10 cellular contexts compared by ENCODE assay signal in genomic region chr7:140079121-140079536, GRCh38. TPM values are rescaled to one million over a fixed set of nuclear protein-coding genes. Genes with fewer than 3 reads are reported as not detected.
A peak's percentile ranks its signal among the peaks of the same experiment; 100 is the strongest.
DNase-seq lines count a peak whose midpoint lies in the region; ATAC-seq and TF ChIP-seq lines count a peak whose summit lies in the region.
"Had no signal": no experiment of that assay in that cellular context is flagged by ENCODE, and none has a peak within 500 bp of the region (broad histone marks: within the 10 kb centered on the region; RNA-seq: fewer than 3 reads in every experiment).

No MANE protein-coding gene starts in this region.

- POLR2A ChIA-PET in CD8-positive, alpha-beta memory T cell (lab: Charles Lee): no interaction called here

- H3K4me3 ChIP-seq in endodermal cell (ENCODE audit: low read length): no peak overlapping the region
- H3K4me3 ChIP-seq in neural progenitor cell: no peak overlapping the region
- H3K4me3 ChIP-seq in CD8-positive, alpha-beta memory T cell (ENCODE audit: low read length): no peak overlapping the region

- no peaks in the 10 kb centered on the region for H3K27me3 Mint-ChIP-seq in endodermal cell (ENCODE audit: insufficient read depth)
- peaks cover 2% of the 10 kb centered on the region for H3K27me3 Mint-ChIP-seq in neural progenitor cell (ENCODE audit: insufficient read depth, low read depth)
- H3K27me3 Mint-ChIP-seq in CD8-positive, alpha-beta memory T cell: peaks cover 3 to 4% of the 10 kb centered on the region in 2 donors

- peaks cover 3% of the 10 kb centered on the region for H3F3A ChIP-seq in neural progenitor cell (ENCODE audit: low read depth)

- H3K9ac ChIP-seq in endodermal cell (ENCODE audit: extremely low read depth, low read length, poor library complexity, severe bottlenecking) (no peak overlapping the region), neural progenitor cell (no peak overlapping the region)

- no peaks in the 10 kb centered on the region for H3K27me3 ChIP-seq in endodermal cell (ENCODE audit: control insufficient read depth, insufficient read depth, low read length, poor library complexity, severe bottlenecking)
- H3K27me3 ChIP-seq in neural progenitor cell: no peaks in the 10 kb centered on the region
- no peaks in the 10 kb centered on the region for H3K27me3 ChIP-seq in CD8-positive, alpha-beta memory T cell (ENCODE audit: insufficient read depth, low read length, poor library complexity, severe bottlenecking)

- ATAC-seq in HG03565 (IDR thresholded peaks at IDR 0.05; ENCODE audit: unreplicated experiment) (no peak), HG02981 (IDR thresholded peaks at IDR 0.05; ENCODE audit: unreplicated experiment) (no peak)

- H3K27ac Mint-ChIP-seq in endodermal cell: peak overlapping the region; percentile 38
- H3K27ac Mint-ChIP-seq in neural progenitor cell: no peak overlapping the region
- no peak overlapping the region for H3K27ac Mint-ChIP-seq in CD8-positive, alpha-beta memory T cell
- H3K27ac Mint-ChIP-seq: activated T-helper 1 cell treated with anti-CD3 and anti-CD28 coated beads, Interleukin-12 subunit alpha, Interleukin-12 subunit beta, Interleukin-2, Interleukin-4 antibody, amounts not matched to agents 30 ng/mL and 10 ng/mL and 1 ng/mL, durations not matched to agents 14 hours and 24 hours and 36 hours had no signal

- no peaks in the 10 kb centered on the region for H4K20me1 ChIP-seq in neural progenitor cell (ENCODE audit: low read depth)

- no peak overlapping the region for H2AFZ ChIP-seq in neural progenitor cell (replicated peaks)

- H3K79me2 ChIP-seq in neural progenitor cell (ENCODE audit: low read depth): no peaks in the 10 kb centered on the region

- CTCF ChIA-PET in CD8-positive, alpha-beta memory T cell (lab: Charles Lee): no interaction called here

- WGBS in endodermal cell (ENCODE audit: insufficient coverage in 1 of 2, insufficient read length in 1 of 2), 2 experiments: 59 to 66% methylated on average over 4 to 6 of the region's 6 CpGs

- no peaks in the 10 kb centered on the region for H3K9me3 Mint-ChIP-seq in endodermal cell
- H3K9me3 Mint-ChIP-seq in neural progenitor cell: no peaks in the 10 kb centered on the region
- no peaks in the 10 kb centered on the region for H3K9me3 Mint-ChIP-seq in CD8-positive, alpha-beta memory T cell
- H3K9me3 Mint-ChIP-seq: activated T-helper 1 cell treated with anti-CD3 and anti-CD28 coated beads, Interleukin-12 subunit alpha, Interleukin-12 subunit beta, Interleukin-2, Interleukin-4 antibody, amounts not matched to agents 30 ng/mL and 10 ng/mL and 1 ng/mL, durations not matched to agents 14 hours and 24 hours and 36 hours had no signal

- DNase-seq in ELR (ENCODE audit: low read depth) (peak; percentile 40), NCI-H460 (ENCODE audit: extremely low read depth, low read depth) (peak; percentile 11), endodermal cell (peak; percentile 90), neural progenitor cell (ENCODE audit: low spot score) (peak; percentile 87), T-helper 1 cell (no peak)
- DNase-seq in CD8-positive, alpha-beta memory T cell: no peak
- DNase-seq: NCI-H2107 had no signal

- H3K4me1 ChIP-seq in endodermal cell (ENCODE audit: control insufficient read depth, insufficient read depth, low read length) (no peaks in the 10 kb centered on the region), neural progenitor cell (no peaks in the 10 kb centered on the region)
- H3K4me1 ChIP-seq in CD8-positive, alpha-beta memory T cell (ENCODE audit: insufficient read depth, low read length): peaks cover 4% of the 10 kb centered on the region

- H3K4me1 Mint-ChIP-seq in endodermal cell: peaks cover 8% of the 10 kb centered on the region
- peaks cover 9% of the 10 kb centered on the region for H3K4me1 Mint-ChIP-seq in neural progenitor cell
- peaks cover 8 to 17% (median 12%) of the 10 kb centered on the region in 3 donors for H3K4me1 Mint-ChIP-seq in CD8-positive, alpha-beta memory T cell

- H3K27ac ChIP-seq in endodermal cell (ENCODE audit: low read depth, low read length) (no peak overlapping the region), neural progenitor cell (no peak overlapping the region)
- H3K27ac ChIP-seq in CD8-positive, alpha-beta memory T cell (ENCODE audit: low read depth, low read length): no peak overlapping the region

- H3K4me2 ChIP-seq in neural progenitor cell: no peak overlapping the region

- H3K9me3 ChIP-seq in endodermal cell (ENCODE audit: control insufficient read depth, low read length) (no peaks in the 10 kb centered on the region), neural progenitor cell (ENCODE audit: low read depth) (no peaks in the 10 kb centered on the region)
- H3K9me3 ChIP-seq in CD8-positive, alpha-beta memory T cell (ENCODE audit: low read length): no peaks in the 10 kb centered on the region

- H3K36me3 Mint-ChIP-seq in endodermal cell (ENCODE audit: low read depth): peaks cover 4% of the 10 kb centered on the region
- H3K36me3 Mint-ChIP-seq in neural progenitor cell: no peaks in the 10 kb centered on the region
- no peaks in the 10 kb centered on the region for H3K36me3 Mint-ChIP-seq in CD8-positive, alpha-beta memory T cell

- H3K4me3 Mint-ChIP-seq in endodermal cell (no peak overlapping the region), neural progenitor cell (no peak overlapping the region)
- no peak overlapping the region for H3K4me3 Mint-ChIP-seq in CD8-positive, alpha-beta memory T cell
- H3K4me3 Mint-ChIP-seq: activated T-helper 1 cell treated with anti-CD3 and anti-CD28 coated beads, Interleukin-12 subunit alpha, Interleukin-12 subunit beta, Interleukin-2, Interleukin-4 antibody, amounts not matched to agents 30 ng/mL and 10 ng/mL and 1 ng/mL, durations not matched to agents 14 hours and 24 hours and 36 hours had no signal

- H3K36me3 ChIP-seq in endodermal cell (ENCODE audit: control insufficient read depth, insufficient read depth, low read length): no peaks in the 10 kb centered on the region
- H3K36me3 ChIP-seq in neural progenitor cell: no peaks in the 10 kb centered on the region
- H3K36me3 ChIP-seq in CD8-positive, alpha-beta memory T cell (ENCODE audit: insufficient read depth, low read length): no peaks in the 10 kb centered on the region

- TF ChIP-seq CTCF in endodermal cell (conservative IDR thresholded peaks at IDR 0.05): peak; percentile 95
- peak; percentile 68 for TF ChIP-seq CTCF in neural progenitor cell (IDR thresholded peaks at IDR 0.05)

RNA-seq across cellular contexts. Expression of gene PARP12, which starts 16.4 kb away (rescaled TPM):
- total RNA-seq in NCI-H460 (2014; rRNA removed; shearing (Covaris generic)): 23.4 and 25.6 TPM in 2 replicates
- 27.9 and 36.8 TPM in 2 replicates for polyA plus RNA-seq in NCI-H460 (2014; cell fraction: nucleus; rRNA removed)
- total RNA-seq in endodermal cell (10 to 100 TPM in 1 of 2 donors, 1 to 10 TPM in 1; 9.4 to 10.4 TPM), neural progenitor cell (ENCODE audit: low replicate concordance) (0.15 and 6.8 TPM in 2 replicates)
- 1.00 TPM for polyA plus RNA-seq in endodermal cell (2013, experiment 1 of 2)
- 0.75 TPM for polyA plus RNA-seq in endodermal cell (2013, experiment 2 of 2)
- 10 to 100 TPM; 24.7 to 27.9 TPM for total RNA-seq in CD8-positive, alpha-beta memory T cell
- 34.0 TPM for polyA plus RNA-seq in CD8-positive, alpha-beta memory T cell

Comparison
In these comparisons a context has a peak if more than half of its experiments do, and no peak if none do; other contexts are left out.
1. DNase-seq: peak in ELR (single experiment), NCI-H460 (single experiment), endodermal cell (single experiment) and neural progenitor cell (single experiment); none in T-helper 1 cell (0 of 5) and CD8-positive, alpha-beta memory T cell (0 of 5).